3 cellular contexts compared by ENCODE assay signal in genomic region chr19:42100241-42100640, GRCh38. TPM values are rescaled to one million over a fixed set of nuclear protein-coding genes. Genes with fewer than 3 reads are reported as not detected.
"Had no signal": no experiment of that assay in that cellular context is flagged by ENCODE, and none has a peak within 500 bp of the region (broad histone marks: within the 10 kb centered on the region; RNA-seq: fewer than 3 reads in every experiment).

No MANE protein-coding gene starts in this region.

RNA-seq across cellular contexts. Expression of gene GRIK5, which starts 30.2 kb away (rescaled TPM):
- total RNA-seq: dermis microvascular lymphatic vessel endothelial cell had no signal

RNA-seq across cellular contexts. Expression of gene POU2F2, which starts 32.0 kb away (rescaled TPM):
- total RNA-seq: ascending aorta, cardiac muscle cell had no signal
